Comparison of ENCODE assay signal across 31 cellular contexts in the genomic region with DNA sequence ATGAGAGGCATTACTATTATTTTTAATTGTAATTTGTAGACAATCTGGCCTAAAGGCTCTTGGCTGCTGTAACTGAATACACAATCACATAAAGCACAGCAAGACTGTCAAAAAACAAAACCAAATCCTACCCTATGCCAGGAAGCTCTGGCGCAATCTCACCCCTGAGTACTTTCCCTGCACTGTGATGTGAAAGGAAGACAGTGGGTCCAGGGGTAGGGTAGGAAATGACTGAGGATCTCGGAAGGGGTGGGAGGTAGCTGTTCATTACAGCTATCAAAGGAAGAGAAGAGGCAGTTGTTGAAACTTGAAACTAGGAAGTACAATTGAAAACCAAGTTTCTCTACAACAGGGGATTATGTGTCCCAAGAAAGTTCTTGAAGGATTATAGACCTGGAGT.
"Had no signal": no experiment of that assay in that cellular context is flagged by ENCODE, and none has a peak within 500 bp of the region (broad histone marks: within the 10 kb centered on the region; RNA-seq: fewer than 3 reads in every experiment).

No MANE protein-coding gene starts in this region.

- H3K4me3 ChIP-seq: adrenal gland, body of pancreas, cardiac muscle cell, colonic mucosa, dorsolateral prefrontal cortex, esophagus squamous epithelium, gastroesophageal sphincter had no signal

- DNase-seq: activated CD4-positive, alpha-beta memory T cell treated with anti-CD3 and anti-CD28 coated beads for 36 hours; activated CD4-positive, alpha-beta T cell treated with anti-CD3 and anti-CD28 coated beads for 1 hour; activated CD4-positive, alpha-beta T cell treated with anti-CD3 and anti-CD28 coated beads for 48 hours; activated CD4-positive, CD25-positive, alpha-beta regulatory T cell; activated CD8-positive, alpha-beta memory T cell treated with anti-CD3 and anti-CD28 coated beads, Interleukin-2, amount 10 ng/mL, durations not matched to agents 7 days and 5 days; activated CD8-positive, alpha-beta memory T cell treated with anti-CD3 and anti-CD28 coated beads, Interleukin-2, amount 50 U/mL, for 4 hours; activated CD8-positive, alpha-beta T cell treated with anti-CD3 and anti-CD28 coated beads, Interleukin-2, amount 10 ng/mL, durations not matched to agents 7 days and 5 days; activated effector memory CD4-positive, alpha-beta T cell treated with anti-CD3 and anti-CD28 coated beads, Interleukin-2, amount 50 U/mL, for 16 hours; activated naive CD4-positive, alpha-beta T cell treated with anti-CD3 and anti-CD28 coated beads for 36 hours; activated naive CD8-positive, alpha-beta T cell treated with anti-CD3 and anti-CD28 coated beads for 36 hours; activated naive CD8-positive, alpha-beta T cell treated with anti-CD3 and anti-CD28 coated beads, Interleukin-2, amount 50 U/mL, for 24 hours; activated T-cell treated with anti-CD3 and anti-CD28 coated beads, Interleukin-2, amount 50 U/mL, for 1 hour; activated T-cell treated with anti-CD3 and anti-CD28 coated beads, Interleukin-2, amount 50 U/mL, for 48 hours; amygdala; aorta; body of pancreas; central memory CD4-positive, alpha-beta T cell; cerebellar nuclear complex; colonic mucosa; dorsolateral prefrontal cortex; effector memory CD4-positive, alpha-beta T cell; endodermal cell; erythroblast; esophagus squamous epithelium; foreskin melanocyte; T-helper 1 cell; T-helper 17 cell; T1000 had no signal

- H3K27ac ChIP-seq: adrenal gland, body of pancreas, cardiac muscle cell, colonic mucosa, dorsolateral prefrontal cortex, esophagus squamous epithelium, gastroesophageal sphincter had no signal

- H3K27me3 ChIP-seq: adrenal gland, body of pancreas, cardiac muscle cell, colonic mucosa, dorsolateral prefrontal cortex, esophagus squamous epithelium, gastroesophageal sphincter had no signal

- H3K4me1 ChIP-seq: adrenal gland, body of pancreas, colonic mucosa, gastroesophageal sphincter had no signal

- H3K9me3 ChIP-seq: adrenal gland, body of pancreas, colonic mucosa, esophagus squamous epithelium, gastroesophageal sphincter had no signal

- H3K36me3 ChIP-seq: adrenal gland, cardiac muscle cell, colonic mucosa, esophagus squamous epithelium, gastroesophageal sphincter had no signal

- ATAC-seq: activated CD8-positive, alpha-beta memory T cell treated with anti-CD3 and anti-CD28 coated beads, Interleukin-2, amount 10 ng/mL, durations not matched to agents 7 days and 5 days; activated CD8-positive, alpha-beta T cell treated with anti-CD3 and anti-CD28 coated beads, Interleukin-2, amount 10 ng/mL, durations not matched to agents 7 days and 5 days; activated naive CD8-positive, alpha-beta T cell treated with anti-CD3 and anti-CD28 coated beads, Interleukin-2, amount 50 U/mL, for 24 hours; body of pancreas; gastroesophageal sphincter; T-helper 17 cell had no signal
